In genomic region chr10:32962541-32962940, GRCh38 we compare ENCODE assay signal across 11 cellular contexts. TPM values are rescaled to one million over a fixed set of nuclear protein-coding genes. Genes with fewer than 3 reads are reported as not detected.
A peak's percentile ranks its signal among the peaks of the same experiment; 100 is the strongest.
DNase-seq lines count a peak whose midpoint lies in the region; ATAC-seq and TF ChIP-seq lines count a peak whose summit lies in the region.
"Had no signal": no experiment of that assay in that cellular context is flagged by ENCODE, and none has a peak within 500 bp of the region (broad histone marks: within the 10 kb centered on the region; RNA-seq: fewer than 3 reads in every experiment).

No MANE protein-coding gene starts in this region.

- H3K4me3 Mint-ChIP-seq in chondrocyte (ENCODE audit: unreplicated experiment) (peak overlapping the region; percentile 12), type B pancreatic cell (no peak overlapping the region)
- H3K4me3 Mint-ChIP-seq in CD4-positive, alpha-beta memory T cell, result no peak overlapping the region

- peak overlapping the region; percentile 90 for H3K27ac Mint-ChIP-seq in chondrocyte (ENCODE audit: unreplicated experiment)
- H3K27ac Mint-ChIP-seq in type B pancreatic cell, result peak overlapping the region; percentile 46
- no peak overlapping the region for H3K27ac Mint-ChIP-seq in CD4-positive, alpha-beta memory T cell

- TF ChIP-seq CTCF in SK-N-SH (IDR thresholded peaks at IDR 0.05), result no peak
- TF ChIP-seq CTCF in chondrocyte (IDR thresholded peaks at IDR 0.05), result no peak
- TF ChIP-seq CTCF in type B pancreatic cell (conservative IDR thresholded peaks at IDR 0.05), result no peak

- H3K9me3 ChIP-seq in SK-N-SH, result no peaks in the 10 kb centered on the region
- peaks cover 5% of the 10 kb centered on the region for H3K9me3 ChIP-seq in mesodermal cell (ENCODE audit: control insufficient read depth, low read length)
- H3K9me3 ChIP-seq in CD4-positive, alpha-beta memory T cell (ENCODE audit: control insufficient read depth in 1 of 2, low read length in 2 of 2), result no peaks in the 10 kb centered on the region

- H3K27ac ChIP-seq in SK-N-SH (ENCODE audit: low read depth in 2 of 2, low read length in 1 of 2), result peak overlapping the region; percentile 70 to 91; a peak in 3 of 4 replicates
- peak overlapping the region; percentile 94 for H3K27ac ChIP-seq in mesodermal cell (ENCODE audit: low read depth, low read length, severe bottlenecking)
- H3K27ac ChIP-seq in CD4-positive, alpha-beta memory T cell (ENCODE audit: low read depth, low read length), result no peak overlapping the region

- intact Hi-C loops in CD4-positive, alpha-beta memory T cell (cut with micrococcal nuclease), result no loop called here

- H3K36me3 ChIP-seq in SK-N-SH (replicated peaks in 1 of 2; ENCODE audit: control insufficient read depth in 1 of 2, insufficient read depth in 2 of 2, low read length in 1 of 2) (no peaks in the 10 kb centered on the region), mesodermal cell (ENCODE audit: control insufficient read depth, insufficient read depth, low read length) (no peaks in the 10 kb centered on the region)
- H3K36me3 ChIP-seq in CD4-positive, alpha-beta memory T cell (ENCODE audit: insufficient read depth, low read length), result no peaks in the 10 kb centered on the region

- H3K4me1 ChIP-seq in SK-N-SH (ENCODE audit: control insufficient read depth in 1 of 2, insufficient read depth in 2 of 2, low read depth in 1 of 2, low read length in 1 of 2) (peaks cover 4 to 14% of the 10 kb centered on the region in 2 experiments), mesodermal cell (ENCODE audit: control insufficient read depth, insufficient read depth, low read length, poor library complexity, severe bottlenecking) (peaks cover 40% of the 10 kb centered on the region)
- peaks cover 11% of the 10 kb centered on the region for H3K4me1 ChIP-seq in CD4-positive, alpha-beta memory T cell (ENCODE audit: insufficient read depth, low read length)

- no peak for TF ChIP-seq EP300 in SK-N-SH (IDR thresholded peaks at IDR 0.05; ENCODE audit: borderline replicate concordance in 1 of 2, low read depth in 1 of 2, low read length in 1 of 2)

- CTCF ChIA-PET in SK-N-SH (lab: Yijun Ruan, JAX), result interaction anchor here (0.7 to 0.9 kb wide), 3 partner anchors 18 to 214 kb away, joined by 3 to 4 read pairs (median 3); no protein-coding TSS in a partner anchor
- CTCF ChIA-PET in CD4-positive, alpha-beta memory T cell (lab: Charles Lee; ENCODE audit: partially characterized antibody), result no interaction called here

- H3K4me1 Mint-ChIP-seq in chondrocyte (ENCODE audit: low read depth) (peaks cover 48% of the 10 kb centered on the region), type B pancreatic cell (ENCODE audit: unreplicated experiment) (peaks cover 25% of the 10 kb centered on the region)
- peaks cover 21 to 38% (median 28%) of the 10 kb centered on the region in 4 donors for H3K4me1 Mint-ChIP-seq in CD4-positive, alpha-beta memory T cell

- 47% methylated on average over 4 of the region's 4 CpGs for WGBS in SK-N-SH (ENCODE audit: low lambda C conversion rate)
- 62% methylated on average over 2 of the region's 4 CpGs; no CpG with 5 or more reads in 1 of the 2 experiments for WGBS in mesodermal cell (ENCODE audit: insufficient coverage in 2 of 2), 2 experiments

- H3K27me3 Mint-ChIP-seq in chondrocyte (ENCODE audit: low read depth), result no peaks in the 10 kb centered on the region
- no peaks in the 10 kb centered on the region for H3K27me3 Mint-ChIP-seq in type B pancreatic cell
- H3K27me3 Mint-ChIP-seq in CD4-positive, alpha-beta memory T cell, result no peaks in the 10 kb centered on the region

- no peak for DNase-seq in SK-N-SH
- no peak for DNase-seq in chondrocyte (ENCODE audit: low spot score)
- no peak for DNase-seq in type B pancreatic cell (ENCODE audit: extremely low spot score, unreplicated experiment)
- no peak for DNase-seq in NCI-H82 (lab: John Stamatoyannopoulos, UW)
- DNase-seq in CD4-positive, alpha-beta memory T cell, result no peak
- DNase-seq: 8988T, NCI-H187, posterior cingulate gyrus had no signal

- H3K4me2 ChIP-seq in SK-N-SH, result peak overlapping the region; percentile 76; the same call in 1 of the 2 replicates

- no peak for ATAC-seq in SK-N-SH treated with all-trans-retinoic acid at 6 μM for 48 hours
- no peak for ATAC-seq in GM18861 (IDR thresholded peaks at IDR 0.05; ENCODE audit: unreplicated experiment)

- no peaks in the 10 kb centered on the region for H3K36me3 Mint-ChIP-seq in chondrocyte (ENCODE audit: low read depth)
- H3K36me3 Mint-ChIP-seq in type B pancreatic cell, result no peaks in the 10 kb centered on the region
- peaks cover 0 to 8% of the 10 kb centered on the region in 2 donors for H3K36me3 Mint-ChIP-seq in CD4-positive, alpha-beta memory T cell

- H3F3A ChIP-seq in SK-N-SH (replicated peaks; ENCODE audit: insufficient read depth), result peaks cover 30% of the 10 kb centered on the region

- H3K27me3 ChIP-seq in SK-N-SH (ENCODE audit: insufficient read depth), result no peaks in the 10 kb centered on the region
- no peaks in the 10 kb centered on the region for H3K27me3 ChIP-seq in CD4-positive, alpha-beta memory T cell (ENCODE audit: insufficient read depth, low read length)

- H3K9me3 Mint-ChIP-seq in chondrocyte (ENCODE audit: low read depth) (peaks cover 9% of the 10 kb centered on the region), type B pancreatic cell (no peaks in the 10 kb centered on the region)
- peaks cover 0 to 2% (median 0%) of the 10 kb centered on the region in 8 donors for H3K9me3 Mint-ChIP-seq in CD4-positive, alpha-beta memory T cell

- TF ChIP-seq RAD21 in SK-N-SH (IDR thresholded peaks at IDR 0.05; ENCODE audit: low read length), result no peak

- POLR2A ChIA-PET in SK-N-SH (lab: Yijun Ruan, JAX), result interaction anchor here (1.0 kb wide), 1 partner anchor 18 kb away, joined by 3 read pairs; no protein-coding TSS in a partner anchor
- POLR2A ChIA-PET in CD4-positive, alpha-beta memory T cell (lab: Charles Lee; ENCODE audit: partially characterized antibody), result interaction anchor here (1.4 kb wide), 1 partner anchor 154 kb away, joined by 4 read pairs; no protein-coding TSS in a partner anchor

- peak overlapping the region in 1 of 2 experiments; percentile 30; a peak in 1 of 4 replicates for H3K4me3 ChIP-seq in SK-N-SH (ENCODE audit: low read depth in 2 of 2, low read length in 1 of 2)
- H3K4me3 ChIP-seq in mesodermal cell (ENCODE audit: extremely low read depth, insufficient read depth, low read length, poor library complexity, severe bottlenecking), result no peak overlapping the region
- H3K4me3 ChIP-seq in CD4-positive, alpha-beta memory T cell (ENCODE audit: low read length in 2 of 2), result no peak overlapping the region

- peaks cover 32% of the 10 kb centered on the region for H3K79me2 ChIP-seq in SK-N-SH (ENCODE audit: insufficient read depth)

- H3K9me2 ChIP-seq in SK-N-SH, result no peaks in the 10 kb centered on the region

- no peak overlapping the region; the same call in 1 of the 2 replicates for H2AFZ ChIP-seq in SK-N-SH (ENCODE audit: low read depth)

- H3K9ac ChIP-seq in SK-N-SH, result peak overlapping the region; percentile 48; the same call in 1 of the 2 replicates

- H4K20me1 ChIP-seq in SK-N-SH (ENCODE audit: insufficient read depth), result 0 out of 2 replicates have a peak, but pooled peaks cover under 1% of the 10 kb centered on the region

TF ChIP-seq in SK-N-SH, 30 proteins besides CTCF, POLR2A, EP300 and RAD21:
- TF ChIP-seq, protein P1, sequence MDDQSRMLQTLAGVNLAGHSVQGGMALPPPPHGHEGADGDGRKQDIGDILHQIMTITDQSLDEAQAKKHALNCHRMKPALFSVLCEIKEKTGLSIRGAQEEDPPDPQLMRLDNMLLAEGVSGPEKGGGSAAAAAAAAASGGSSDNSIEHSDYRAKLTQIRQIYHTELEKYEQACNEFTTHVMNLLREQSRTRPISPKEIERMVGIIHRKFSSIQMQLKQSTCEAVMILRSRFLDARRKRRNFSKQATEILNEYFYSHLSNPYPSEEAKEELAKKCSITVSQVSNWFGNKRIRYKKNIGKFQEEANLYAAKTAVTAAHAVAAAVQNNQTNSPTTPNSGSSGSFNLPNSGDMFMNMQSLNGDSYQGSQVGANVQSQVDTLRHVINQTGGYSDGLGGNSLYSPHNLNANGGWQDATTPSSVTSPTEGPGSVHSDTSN (IDR thresholded peaks at IDR 0.05), result no peak
- TF ChIP-seq SIN3A (IDR thresholded peaks at IDR 0.05; ENCODE audit: borderline replicate concordance, low read depth, low read length), result no peak

TF ChIP-seq in SK-N-SH treated with all-trans-retinoic acid at 6 μM for 48 hours, 23 proteins besides CTCF, POLR2A, EP300 and RAD21 (continues in another document):
- TF ChIP-seq CREB5 (CRISPR knock-in tag; IDR thresholded peaks at IDR 0.05; ENCODE audit: low read depth) (no peak), ZC3H10 (CRISPR knock-in tag; IDR thresholded peaks at IDR 0.05) (no peak), ZNF565 (CRISPR knock-in tag; conservative IDR thresholded peaks at IDR 0.05; ENCODE audit: low read depth) (no peak)

RNA-seq across cellular contexts. Expression of gene ITGB1, which starts 4.5 kb away (rescaled TPM):
- polyA plus RNA-seq in SK-N-SH (2012; rRNA removed), result 666 and 846 TPM in 2 replicates
- 1,012 and 1,342 TPM in 2 replicates for polyA plus RNA-seq in SK-N-SH (2012; cell fraction: cytosol; rRNA removed)
- 162 and 438 TPM in 2 replicates for polyA plus RNA-seq in SK-N-SH (2012; cell fraction: nucleus; rRNA removed)
- 951 to 1,280 TPM (median 1,183 TPM) in 3 replicates for total RNA-seq in chondrocyte
- polyA plus RNA-seq in mesodermal cell (2013, experiment 1 of 2), result 2,053 TPM
- polyA plus RNA-seq in mesodermal cell (2013, experiment 2 of 2), result 2,142 TPM
- 224 and 240 TPM in 2 replicates for total RNA-seq in type B pancreatic cell (ENCODE audit: low replicate concordance)
- total RNA-seq in CD4-positive, alpha-beta memory T cell, result 100 to 1,000 TPM; 420 to 435 TPM
- 100 to 1,000 TPM; 634 to 758 TPM for polyA plus RNA-seq in CD4-positive, alpha-beta memory T cell

Comparison
In these comparisons a context has a peak if more than half of its experiments do, and no peak if none do; other contexts are left out.
1. H3K27ac Mint-ChIP-seq: peak in chondrocyte (single experiment) and type B pancreatic cell (single experiment); none in CD4-positive, alpha-beta memory T cell (0 of 7).